ENCODE assay signal across 12 cellular contexts in genomic region chr13:101307181-101307701, GRCh38.
A peak's percentile ranks its signal among the peaks of the same experiment; 100 is the strongest.
DNase-seq lines count a peak whose midpoint lies in the region; ATAC-seq and TF ChIP-seq lines count a peak whose summit lies in the region.
"Had no signal": no experiment of that assay in that cellular context is flagged by ENCODE, and none has a peak within 500 bp of the region (broad histone marks: within the 10 kb centered on the region; RNA-seq: fewer than 3 reads in every experiment).

No MANE protein-coding gene starts in this region.

- no peak overlapping the region for H3K27ac ChIP-seq in hepatocyte
- H3K27ac ChIP-seq in thyroid gland: peak overlapping the region; percentile 1 to 66 (median 29)

- DNase-seq in GM04504 (ENCODE audit: low read depth) (peak; percentile 48), amniotic stem cell (lab: John Stamatoyannopoulos, UW) (peak; percentile 17), hepatocyte (ENCODE audit: low spot score) (peak; percentile 22), thyroid gland (peak; percentile 48 to 61), germinal center (ENCODE audit: low spot score) (no peak), DMS153 (lab: John Stamatoyannopoulos, UW) (no peak)
- DNase-seq: activated CD4-positive, alpha-beta memory T cell treated with anti-CD3 and anti-CD28 coated beads, Interleukin-2, amount 10 ng/mL, durations not matched to agents 7 days and 5 days; NCI-H2029 treated with DMSO at 0.1 percent for 48 hours; NCI-H82; stimulated activated naive CD8-positive, alpha-beta T cell treated with anti-CD3 and anti-CD28 coated beads, Interleukin-15, amount 100 ng/mL, for 72 hours had no signal

- H3K79me2 ChIP-seq in hepatocyte: no peaks in the 10 kb centered on the region

- H3K4me1 ChIP-seq in hepatocyte (ENCODE audit: insufficient read depth) (no peaks in the 10 kb centered on the region), thyroid gland (peaks cover 13 to 18% of the 10 kb centered on the region in 2 donors)

- H3K9me2 ChIP-seq in hepatocyte (replicated peaks; ENCODE audit: insufficient read depth): no peaks in the 10 kb centered on the region

- H3K27me3 ChIP-seq in hepatocyte: no peaks in the 10 kb centered on the region
- no peaks in the 10 kb centered on the region for H3K27me3 ChIP-seq in thyroid gland

- intact Hi-C loops in thyroid gland (cut with DNase I): no loop called here

- TF ChIP-seq CTCF in hepatocyte (IDR thresholded peaks at IDR 0.05; ENCODE audit: poor library complexity) (no peak), thyroid gland (IDR thresholded peaks at IDR 0.05) (no peak)

- H4K20me1 ChIP-seq in hepatocyte (ENCODE audit: insufficient read depth, poor library complexity, severe bottlenecking): no peaks in the 10 kb centered on the region

- H3K4me3 ChIP-seq in hepatocyte: no peak overlapping the region
- no peak overlapping the region for H3K4me3 ChIP-seq in thyroid gland (replicated peaks in 1 of 3)

- ATAC-seq in GM18511 (IDR thresholded peaks at IDR 0.05; ENCODE audit: unreplicated experiment): no peak
- ATAC-seq: Right ventricle myocardium inferior; stimulated activated naive CD8-positive, alpha-beta T cell treated with anti-CD3 and anti-CD28 coated beads, Interleukin-15, amount 100 ng/mL, for 72 hours had no signal

- no peaks in the 10 kb centered on the region for H3K36me3 ChIP-seq in hepatocyte (replicated peaks; ENCODE audit: insufficient read depth, low read depth)
- no peaks in the 10 kb centered on the region for H3K36me3 ChIP-seq in thyroid gland

- H3K4me2 ChIP-seq in hepatocyte: no peak overlapping the region

- H3K9me3 ChIP-seq in hepatocyte (ENCODE audit: low read depth): no peaks in the 10 kb centered on the region
- H3K9me3 ChIP-seq in thyroid gland: no peaks in the 10 kb centered on the region

- WGBS in hepatocyte (ENCODE audit: low lambda C conversion rate, missing lambda C conversion rate): 74% methylated on average over 5 of the region's 5 CpGs
- WGBS in thyroid gland, 2 donors: 39 to 46% methylated on average over 5 of the region's 5 CpGs

- no peak overlapping the region for H2AFZ ChIP-seq in hepatocyte

- TF ChIP-seq POLR2A in thyroid gland (IDR thresholded peaks at IDR 0.05): no peak

Comparison
In these comparisons a context has a peak if more than half of its experiments do, and no peak if none do; other contexts are left out.
1. DNase-seq: peak in GM04504 (single experiment), amniotic stem cell (single experiment), hepatocyte (single experiment) and thyroid gland (2 of 2); none in germinal center (single experiment) and DMS153 (single experiment).